ENCODE assay signal across 8 cellular contexts in genomic region chr13:38405216-38405615, GRCh38.
"Had no signal": no experiment of that assay in that cellular context is flagged by ENCODE, and none has a peak within 500 bp of the region (broad histone marks: within the 10 kb centered on the region; RNA-seq: fewer than 3 reads in every experiment).

No MANE protein-coding gene starts in this region.

- FAIRE-seq: H1, H54, HTR-8/SVneo, K562 had no signal

- H3K4me1 Mint-ChIP-seq: GM23338 had no signal

- DNase-seq: H9, HCEC 1CT, IMR-90 had no signal

- H3K4me2 ChIP-seq: GM23338 had no signal

- H3K4me3 Mint-ChIP-seq: GM23338, H9 had no signal

- H3K27ac Mint-ChIP-seq: GM23338, H9 had no signal

- H3K4me3 ChIP-seq: GM23338, K562 had no signal

- ATAC-seq: GM23338, K562 had no signal

- H2AFZ ChIP-seq: GM23338 had no signal

- H3K9me3 Mint-ChIP-seq: GM23338 had no signal
